Comparison of ENCODE assay signal across 8 cellular contexts in genomic region chr20:24512441-24512840, GRCh38. TPM values are rescaled to one million over a fixed set of nuclear protein-coding genes. Genes with fewer than 3 reads are reported as not detected.
"Had no signal": no experiment of that assay in that cellular context is flagged by ENCODE, and none has a peak within 500 bp of the region (broad histone marks: within the 10 kb centered on the region; RNA-seq: fewer than 3 reads in every experiment).

No MANE protein-coding gene starts in this region.

RNA-seq across cellular contexts. Expression of gene SYNDIG1, which starts 43.0 kb away (rescaled TPM):
- total RNA-seq: activated B cell treated with CpG ODN at 0.5 μM for 24 hours; activated CD4-positive, alpha-beta memory T cell treated with anti-CD3 and anti-CD28 coated beads for 36 hours; activated naive CD8-positive, alpha-beta T cell treated with anti-CD3 and anti-CD28 coated beads for 36 hours; K562; M059J; NCI-H460; OCI-LY7; SJCRH30 had no signal
